ENCODE assay signal across 30 cellular contexts in the genomic region with DNA sequence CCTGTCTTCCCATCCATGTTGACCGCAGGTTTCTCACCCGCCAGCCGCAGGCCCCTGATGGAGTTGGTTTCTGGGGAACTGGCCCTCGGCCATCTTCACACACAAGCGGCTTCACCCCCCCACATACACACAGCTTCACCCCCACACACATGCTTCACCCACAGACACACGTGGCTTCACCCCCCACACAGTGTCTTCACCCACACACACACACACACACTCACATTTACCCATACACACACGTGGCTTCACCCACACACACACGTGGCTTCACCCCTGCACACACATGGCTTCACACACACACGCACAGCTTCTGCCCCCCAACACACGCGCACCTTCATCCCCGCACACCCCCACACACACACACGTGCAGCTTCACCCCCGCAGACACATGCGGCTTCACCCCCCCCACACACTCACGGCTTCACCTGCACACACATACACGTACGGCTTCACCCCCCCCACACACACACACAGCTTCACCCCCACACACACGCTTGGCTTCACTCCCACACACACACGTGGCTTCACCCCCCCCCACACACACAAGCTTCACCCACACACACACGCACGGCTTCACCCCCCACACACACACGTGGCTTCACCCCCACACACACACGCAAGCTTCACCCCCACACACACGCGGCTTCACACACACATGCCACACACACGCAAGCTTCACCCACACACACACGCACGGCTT.
A peak's percentile ranks its signal among the peaks of the same experiment; 100 is the strongest.
DNase-seq lines count a peak whose midpoint lies in the region; ATAC-seq, FAIRE-seq and TF ChIP-seq lines count a peak whose summit lies in the region.
"Had no signal": no experiment of that assay in that cellular context is flagged by ENCODE, and none has a peak within 500 bp of the region (broad histone marks: within the 10 kb centered on the region; RNA-seq: fewer than 3 reads in every experiment).

No MANE protein-coding gene starts in this region.

- peaks cover 16% of the 10 kb centered on the region for H3K36me3 ChIP-seq in right atrium auricular region
- H3K36me3 ChIP-seq: ovary had no signal

- intact Hi-C loops in Right ventricle myocardium superior (cut with DNase I) (no loop called here), right cardiac atrium (cut with DNase I) (no loop called here)

- H3K4me1 Mint-ChIP-seq in natural killer cell treated with Interleukin-12 subunit alpha and Interleukin-12 subunit beta and Interleukin-15 and Interleukin-18, amount 100 ng/mL, for 72 hours (ENCODE audit: low read depth in 2 of 2), result peaks cover 9 to 18% of the 10 kb centered on the region in 2 donors
- H3K4me1 Mint-ChIP-seq: activated T-helper 17 cell treated with anti-CD3 and anti-CD28 coated beads, Interleukin-2, amount 50 U/mL, for 72 hours; stimulated activated naive B cell treated with anti-CD40 and anti-IgM and Interleukin-4, amounts not matched to agents 10 μg/mL and 1 μg/mL and 100 μg/mL, for 72 hours had no signal

- ATAC-seq in Right ventricle myocardium superior (ENCODE audit: poor library complexity) (no peak), right cardiac atrium (no peak), GM21367 (IDR thresholded peaks at IDR 0.05; ENCODE audit: unreplicated experiment) (no peak)
- no peak for ATAC-seq in natural killer cell treated with Interleukin-12 subunit alpha and Interleukin-12 subunit beta and Interleukin-15 and Interleukin-18, amount 100 ng/mL, for 72 hours
- ATAC-seq: A549; activated CD4-positive, CD25-positive, alpha-beta regulatory T cell treated with anti-CD3 and anti-CD28 coated beads, Interleukin-2, amount 50 U/mL, for 24 hours; activated T-helper 17 cell treated with anti-CD3 and anti-CD28 coated beads, Interleukin-2, amount 50 U/mL, for 72 hours; gastrocnemius medialis; K562; Panc1; stimulated activated naive B cell treated with anti-CD40 and anti-IgM and Interleukin-4, amounts not matched to agents 10 μg/mL and 1 μg/mL and 100 μg/mL, for 72 hours had no signal

- H3K27me3 ChIP-seq in right atrium auricular region (no peaks in the 10 kb centered on the region), right cardiac atrium (ENCODE audit: control insufficient read depth, insufficient read depth) (no peaks in the 10 kb centered on the region)
- H3K27me3 ChIP-seq: gastrocnemius medialis, ovary had no signal

- 94% methylated on average over 29 of the region's 29 CpGs for WGBS in right cardiac atrium

- H3K9me3 Mint-ChIP-seq in natural killer cell treated with Interleukin-12 subunit alpha and Interleukin-12 subunit beta and Interleukin-15 and Interleukin-18, amount 100 ng/mL, for 72 hours, result peaks cover 4% of the 10 kb centered on the region

- peaks cover 10% of the 10 kb centered on the region for H3K36me3 Mint-ChIP-seq in natural killer cell treated with Interleukin-12 subunit alpha and Interleukin-12 subunit beta and Interleukin-15 and Interleukin-18, amount 100 ng/mL, for 72 hours

- no peak overlapping the region for H3K27ac Mint-ChIP-seq in natural killer cell treated with Interleukin-12 subunit alpha and Interleukin-12 subunit beta and Interleukin-15 and Interleukin-18, amount 100 ng/mL, for 72 hours
- H3K27ac Mint-ChIP-seq: activated CD4-positive, alpha-beta memory T cell treated with anti-CD3 and anti-CD28 coated beads for 36 hours; activated naive CD8-positive, alpha-beta T cell treated with anti-CD3 and anti-CD28 coated beads, Interleukin-2, amount 10 ng/mL, durations not matched to agents 7 days and 5 days; activated T-helper 17 cell treated with anti-CD3 and anti-CD28 coated beads, Interleukin-2, amount 50 U/mL, for 72 hours; nephron; stimulated activated naive B cell treated with anti-CD40 and anti-IgM and Interleukin-4, amounts not matched to agents 10 μg/mL and 1 μg/mL and 100 μg/mL, for 72 hours had no signal

- no peak overlapping the region for H3K4me3 ChIP-seq in right atrium auricular region
- H3K4me3 ChIP-seq in right cardiac atrium (ENCODE audit: low read length), result no peak overlapping the region
- H3K4me3 ChIP-seq: A549, gastrocnemius medialis, K562, ovary, SK-N-MC had no signal

- peaks cover 0 to 15% of the 10 kb centered on the region in 2 donors for H3K9me3 ChIP-seq in right atrium auricular region
- no peaks in the 10 kb centered on the region for H3K9me3 ChIP-seq in right cardiac atrium (ENCODE audit: control insufficient read depth, low read length)
- H3K9me3 ChIP-seq: gastrocnemius medialis, ovary had no signal

- DNase-seq in Right ventricle myocardium superior (peak; percentile 32), right atrium auricular region (ENCODE audit: low spot score) (no peak), right cardiac atrium (peak in 2 of 3 donors; percentile 41 to 44), urothelium cell line (ENCODE audit: low spot score) (no peak), RPMI8226 (no peak), putamen (ENCODE audit: low spot score) (no peak)
- peak; percentile 47 for DNase-seq in natural killer cell treated with Interleukin-12 subunit alpha and Interleukin-12 subunit beta and Interleukin-15 and Interleukin-18, amount 100 ng/mL, for 72 hours (ENCODE audit: low spot score)
- DNase-seq: activated CD4-positive, alpha-beta memory T cell treated with anti-CD3 and anti-CD28 coated beads for 36 hours; activated CD8-positive, alpha-beta memory T cell treated with anti-CD3 and anti-CD28 coated beads, Interleukin-2, amount 50 U/mL, for 48 hours; activated naive CD8-positive, alpha-beta T cell treated with anti-CD3 and anti-CD28 coated beads, Interleukin-2, amount 10 ng/mL, durations not matched to agents 7 days and 5 days; dermis blood vessel endothelial cell; gastrocnemius medialis; hippocampal formation; NCI-H2029 treated with DMSO at 0.1 percent for 48 hours; NCI-H2227 treated with DMSO at 0.1 percent for 48 hours; NCI-H526 treated with DMSO at 0.1 percent for 48 hours; ovary; stimulated activated CD4-positive, alpha-beta T cell treated with anti-CD3 and anti-CD28 coated beads, Interleukin-15, amount 100 ng/mL, for 24 hours; stimulated activated naive B cell treated with anti-CD40 and anti-IgM and Interleukin-4, amounts not matched to agents 10 μg/mL and 1 μg/mL and 100 μg/mL, for 72 hours had no signal

- H3K27ac ChIP-seq in right atrium auricular region, result no peak overlapping the region
- H3K27ac ChIP-seq in right cardiac atrium (ENCODE audit: low read length), result no peak overlapping the region
- H3K27ac ChIP-seq: A549, gastrocnemius medialis, ovary, SK-N-MC had no signal

- H3K27me3 Mint-ChIP-seq in natural killer cell treated with Interleukin-12 subunit alpha and Interleukin-12 subunit beta and Interleukin-15 and Interleukin-18, amount 100 ng/mL, for 72 hours, result no peaks in the 10 kb centered on the region
- H3K27me3 Mint-ChIP-seq: activated CD4-positive, alpha-beta memory T cell treated with anti-CD3 and anti-CD28 coated beads for 36 hours; activated naive CD8-positive, alpha-beta T cell treated with anti-CD3 and anti-CD28 coated beads, Interleukin-2, amount 10 ng/mL, durations not matched to agents 7 days and 5 days; activated T-helper 17 cell treated with anti-CD3 and anti-CD28 coated beads, Interleukin-2, amount 50 U/mL, for 72 hours; CD8-positive, alpha-beta memory T cell; central memory CD8-positive, alpha-beta T cell; stimulated activated naive B cell treated with anti-CD40 and anti-IgM and Interleukin-4, amounts not matched to agents 10 μg/mL and 1 μg/mL and 100 μg/mL, for 72 hours had no signal

- TF ChIP-seq CTCF in right atrium auricular region (IDR thresholded peaks at IDR 0.05), result no peak

- H3K4me3 Mint-ChIP-seq in natural killer cell treated with Interleukin-12 subunit alpha and Interleukin-12 subunit beta and Interleukin-15 and Interleukin-18, amount 100 ng/mL, for 72 hours, result peak overlapping the region; percentile 25
- H3K4me3 Mint-ChIP-seq: activated CD4-positive, alpha-beta memory T cell treated with anti-CD3 and anti-CD28 coated beads for 36 hours; activated naive CD8-positive, alpha-beta T cell treated with anti-CD3 and anti-CD28 coated beads, Interleukin-2, amount 10 ng/mL, durations not matched to agents 7 days and 5 days; activated T-helper 17 cell treated with anti-CD3 and anti-CD28 coated beads, Interleukin-2, amount 50 U/mL, for 72 hours; CD8-positive, alpha-beta memory T cell; central memory CD8-positive, alpha-beta T cell; nephron; stimulated activated naive B cell treated with anti-CD40 and anti-IgM and Interleukin-4, amounts not matched to agents 10 μg/mL and 1 μg/mL and 100 μg/mL, for 72 hours had no signal

- peaks cover 0 to 11% of the 10 kb centered on the region in 2 donors for H3K4me1 ChIP-seq in right atrium auricular region
- H3K4me1 ChIP-seq in right cardiac atrium (ENCODE audit: control insufficient read depth, insufficient read depth, low read length), result no peaks in the 10 kb centered on the region
- H3K4me1 ChIP-seq: A549 had no signal

- peak; percentile 59 for FAIRE-seq in urothelium cell line (lab: Jason Lieb, UNC)
- FAIRE-seq: A549, endometrium, K562 had no signal

Comparison
In these comparisons a context has a peak if more than half of its experiments do, and no peak if none do; other contexts are left out.
1. DNase-seq: peak in Right ventricle myocardium superior (single experiment), right cardiac atrium (2 of 3) and natural killer cell treated with Interleukin-12 subunit alpha and Interleukin-12 subunit beta and Interleukin-15 and Interleukin-18, amount 100 ng/mL, for 72 hours (single experiment); none in right atrium auricular region (single experiment), urothelium cell line (single experiment), RPMI8226 (single experiment) and putamen (single experiment).